In the genomic region with DNA sequence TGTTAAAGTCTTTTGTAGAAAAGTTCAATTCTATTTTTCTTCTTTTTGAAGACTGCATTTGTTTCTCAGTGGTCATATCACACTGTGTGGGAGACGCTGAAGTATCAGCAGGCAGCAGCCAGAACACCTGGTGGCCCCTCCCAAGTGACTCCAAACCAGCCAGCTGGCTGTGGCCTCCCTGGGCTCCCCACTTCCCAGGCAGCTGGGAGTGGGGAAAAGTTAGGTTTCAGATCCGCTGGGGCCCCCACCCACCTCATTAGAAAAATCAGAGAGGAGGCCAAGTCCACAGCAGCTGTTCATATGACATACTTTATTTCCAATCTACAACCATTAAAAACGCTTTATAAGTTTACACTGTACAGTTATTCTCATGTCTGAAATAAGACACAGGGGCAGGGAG, we compare ENCODE assay signal across 18 cellular contexts. TPM values are rescaled to one million over a fixed set of nuclear protein-coding genes. Genes with fewer than 3 reads are reported as not detected.
A peak's percentile ranks its signal among the peaks of the same experiment; 100 is the strongest.
DNase-seq lines count a peak whose midpoint lies in the region; ATAC-seq and TF ChIP-seq lines count a peak whose summit lies in the region.
"Had no signal": no experiment of that assay in that cellular context is flagged by ENCODE, and none has a peak within 500 bp of the region (broad histone marks: within the 10 kb centered on the region; RNA-seq: fewer than 3 reads in every experiment).

No MANE protein-coding gene starts in this region.

- ATAC-seq in stimulated activated naive CD8-positive, alpha-beta T cell treated with anti-CD3 and anti-CD28 coated beads, Interleukin-15, amount 100 ng/mL, for 72 hours, result no peak
- ATAC-seq in stimulated activated naive CD8-positive, alpha-beta T cell treated with anti-CD3 and anti-CD28 coated beads, Interleukin-15, Interleukin-2, amounts not matched to agents 100 U/mL and 50 U/mL, for 24 hours, result no peak
- no peak for ATAC-seq in RWPE2 (ENCODE audit: low read depth)
- ATAC-seq in right lobe of liver, result no peak
- no peak for ATAC-seq in GM19395 (IDR thresholded peaks at IDR 0.05; ENCODE audit: unreplicated experiment)
- no peak for ATAC-seq in GM18907 (IDR thresholded peaks at IDR 0.05; ENCODE audit: unreplicated experiment)
- ATAC-seq: A549, GM12878 had no signal

- no peaks in the 10 kb centered on the region for H3K27me3 ChIP-seq in RWPE2 (ENCODE audit: insufficient read depth, poor library complexity, severe bottlenecking)
- no peaks in the 10 kb centered on the region for H3K27me3 ChIP-seq in right lobe of liver
- H3K27me3 ChIP-seq: Peyer's patch had no signal

- H3K27ac Mint-ChIP-seq in stimulated activated naive CD8-positive, alpha-beta T cell treated with anti-CD3 and anti-CD28 coated beads, Interleukin-15, amount 100 ng/mL, for 72 hours, result peak overlapping the region; percentile 10 to 86
- H3K27ac Mint-ChIP-seq in mesothelial cell of epicardium, result peak overlapping the region; percentile 62
- no peak overlapping the region for H3K27ac Mint-ChIP-seq in activated CD4-positive, alpha-beta T cell treated with anti-CD3 and anti-CD28 coated beads, Interleukin-2, amount 10 ng/mL, durations not matched to agents 24 days and 14 days

- no peak overlapping the region for H3K4me3 Mint-ChIP-seq in stimulated activated naive CD8-positive, alpha-beta T cell treated with anti-CD3 and anti-CD28 coated beads, Interleukin-15, amount 100 ng/mL, for 72 hours
- no peak overlapping the region for H3K4me3 Mint-ChIP-seq in mesothelial cell of epicardium
- H3K4me3 Mint-ChIP-seq in activated CD4-positive, alpha-beta T cell treated with anti-CD3 and anti-CD28 coated beads, Interleukin-2, amount 10 ng/mL, durations not matched to agents 24 days and 14 days, result no peak overlapping the region

- H3K9me3 ChIP-seq in RWPE2 (ENCODE audit: severe bottlenecking) (no peaks in the 10 kb centered on the region), right lobe of liver (no peaks in the 10 kb centered on the region)
- H3K9me3 ChIP-seq: A549, Peyer's patch had no signal

- no peak for TF ChIP-seq CTCF in RWPE2 (IDR thresholded peaks at IDR 0.05; ENCODE audit: poor library complexity, severe bottlenecking)
- TF ChIP-seq CTCF in mesothelial cell of epicardium (IDR thresholded peaks at IDR 0.05; ENCODE audit: unreplicated experiment), result no peak
- TF ChIP-seq CTCF in right lobe of liver (IDR thresholded peaks at IDR 0.05), result no peak

- no peaks in the 10 kb centered on the region for H3K27me3 Mint-ChIP-seq in stimulated activated naive CD8-positive, alpha-beta T cell treated with anti-CD3 and anti-CD28 coated beads, Interleukin-15, amount 100 ng/mL, for 72 hours
- H3K27me3 Mint-ChIP-seq in mesothelial cell of epicardium (ENCODE audit: low read depth), result peaks cover 2% of the 10 kb centered on the region
- peaks cover 5% of the 10 kb centered on the region for H3K27me3 Mint-ChIP-seq in activated CD4-positive, alpha-beta T cell treated with anti-CD3 and anti-CD28 coated beads, Interleukin-2, amount 10 ng/mL, durations not matched to agents 24 days and 14 days

- no peaks in the 10 kb centered on the region for H3K9me3 Mint-ChIP-seq in stimulated activated naive CD8-positive, alpha-beta T cell treated with anti-CD3 and anti-CD28 coated beads, Interleukin-15, amount 100 ng/mL, for 72 hours
- no peaks in the 10 kb centered on the region for H3K9me3 Mint-ChIP-seq in mesothelial cell of epicardium
- H3K9me3 Mint-ChIP-seq in activated CD4-positive, alpha-beta T cell treated with anti-CD3 and anti-CD28 coated beads, Interleukin-2, amount 10 ng/mL, durations not matched to agents 24 days and 14 days, result peaks cover 3% of the 10 kb centered on the region

- DNase-seq in stimulated activated naive CD8-positive, alpha-beta T cell treated with anti-CD3 and anti-CD28 coated beads, Interleukin-15, amount 100 ng/mL, for 72 hours, result no peak
- no peak for DNase-seq in stimulated activated naive CD8-positive, alpha-beta T cell treated with anti-CD3 and anti-CD28 coated beads, Interleukin-15, Interleukin-2, amounts not matched to agents 100 U/mL and 50 U/mL, for 24 hours
- peak; percentile 68 for DNase-seq in RWPE2 (ENCODE audit: low spot score)
- no peak for DNase-seq in mesothelial cell of epicardium (ENCODE audit: low spot score in 2 of 2, unreplicated experiment in 2 of 2)
- no peak for DNase-seq in activated CD4-positive, alpha-beta T cell treated with anti-CD3 and anti-CD28 coated beads, Interleukin-2, amount 10 ng/mL, durations not matched to agents 24 days and 14 days
- DNase-seq in right lobe of liver, result no peak
- DNase-seq: DMS79, NCI-H1048, NCI-H146, NCI-H510A, NCI-H82, Peyer's patch, SIG-M5 had no signal

- no peak for TF ChIP-seq POLR2A in right lobe of liver (IDR thresholded peaks at IDR 0.05)

- H3K27ac ChIP-seq in RWPE2 (ENCODE audit: poor library complexity, severe bottlenecking), result no peak overlapping the region
- no peak overlapping the region for H3K27ac ChIP-seq in right lobe of liver
- H3K27ac ChIP-seq: A549, HL-60, Peyer's patch had no signal

- 0 out of 2 replicates have a peak, but pooled peaks cover 8% of the 10 kb centered on the region for H3K36me3 ChIP-seq in RWPE2 (ENCODE audit: low read depth)
- no peaks in the 10 kb centered on the region for H3K36me3 ChIP-seq in right lobe of liver
- H3K36me3 ChIP-seq: Peyer's patch had no signal

- H3K4me3 ChIP-seq in RWPE2 (ENCODE audit: severe bottlenecking), result no peak overlapping the region
- no peak overlapping the region for H3K4me3 ChIP-seq in right lobe of liver
- H3K4me3 ChIP-seq: A549, GM12878, Peyer's patch had no signal

- intact Hi-C loops in activated CD4-positive, alpha-beta T cell treated with anti-CD3 and anti-CD28 coated beads, Interleukin-2, amount 10 ng/mL, durations not matched to agents 24 days and 14 days (cut with micrococcal nuclease), result no loop called here
- intact Hi-C loops in right lobe of liver (cut with DNase I), result no loop called here

- peaks cover 4% of the 10 kb centered on the region for H3K36me3 Mint-ChIP-seq in mesothelial cell of epicardium
- H3K36me3 Mint-ChIP-seq in activated CD4-positive, alpha-beta T cell treated with anti-CD3 and anti-CD28 coated beads, Interleukin-2, amount 10 ng/mL, durations not matched to agents 24 days and 14 days (ENCODE audit: low read depth), result peaks cover 2% of the 10 kb centered on the region

- WGBS in right lobe of liver (ENCODE audit: insufficient coverage, low coverage, low lambda C conversion rate, missing lambda C conversion rate), result 49% methylated on average over 3 of the region's 3 CpGs

- H3K4me1 Mint-ChIP-seq in stimulated activated naive CD8-positive, alpha-beta T cell treated with anti-CD3 and anti-CD28 coated beads, Interleukin-15, amount 100 ng/mL, for 72 hours, result peaks cover 15% of the 10 kb centered on the region
- peaks cover 20% of the 10 kb centered on the region for H3K4me1 Mint-ChIP-seq in mesothelial cell of epicardium
- H3K4me1 Mint-ChIP-seq in activated CD4-positive, alpha-beta T cell treated with anti-CD3 and anti-CD28 coated beads, Interleukin-2, amount 10 ng/mL, durations not matched to agents 24 days and 14 days, result peaks cover 18% of the 10 kb centered on the region

- H3K4me1 ChIP-seq in RWPE2 (ENCODE audit: insufficient read depth, poor library complexity, severe bottlenecking) (peaks cover 5% of the 10 kb centered on the region), right lobe of liver (peaks cover 0 to 8% (median 3%) of the 10 kb centered on the region in 4 donors)

RNA-seq across cellular contexts. Expression of a gene that starts 3.6 kb away (rescaled TPM):
- total RNA-seq in mesothelial cell of epicardium, result 12.2 to 15.1 TPM (median 13.7 TPM) in 3 replicates
- 23.8 and 24.5 TPM in 2 replicates for total RNA-seq in activated CD4-positive, alpha-beta T cell treated with anti-CD3 and anti-CD28 coated beads, Interleukin-2, amount 10 ng/mL, durations not matched to agents 24 days and 14 days
- 1 to 10 TPM; 2.7 to 9.8 (median 4.7) TPM for total RNA-seq in right lobe of liver

RNA-seq across cellular contexts. Expression of a gene that starts 31.3 kb away (rescaled TPM):
- 23.4 to 24.3 TPM (median 23.6 TPM) in 3 replicates for total RNA-seq in mesothelial cell of epicardium
- total RNA-seq in activated CD4-positive, alpha-beta T cell treated with anti-CD3 and anti-CD28 coated beads, Interleukin-2, amount 10 ng/mL, durations not matched to agents 24 days and 14 days, result 24.7 and 25.3 TPM in 2 replicates
- 1 to 10 TPM; 5.2 to 8.0 (median 7.0) TPM for total RNA-seq in right lobe of liver
